8 cellular contexts compared by ENCODE assay signal in genomic region chr9:504921-505821, GRCh38. TPM values are rescaled to one million over a fixed set of nuclear protein-coding genes. Genes with fewer than 3 reads are reported as not detected.
DNase-seq lines count a peak whose midpoint lies in the region; ATAC-seq and TF ChIP-seq lines count a peak whose summit lies in the region.

No MANE protein-coding gene starts in this region.

- H3K4me1 ChIP-seq in SJSA1 (replicated peaks), result peaks cover 5% of the 10 kb centered on the region; the same call in 1 of the 2 replicates
- H3K4me1 ChIP-seq in ectodermal cell (ENCODE audit: control insufficient read depth, insufficient read depth, low read length), result peaks cover 3% of the 10 kb centered on the region
- H3K4me1 ChIP-seq in lung (ENCODE audit: control insufficient read depth in 2 of 2, insufficient read depth in 2 of 2, low read length in 2 of 2), result peaks cover 0 to 3% of the 10 kb centered on the region in 2 donors
- H3K4me1 ChIP-seq in stomach, result peaks cover 11 to 32% (median 28%) of the 10 kb centered on the region in 4 donors

- TF ChIP-seq EP300 in stomach (IDR thresholded peaks at IDR 0.05), result no peak

- no peak for TF ChIP-seq CTCF in lung (IDR thresholded peaks at IDR 0.05; ENCODE audit: control extremely low read depth, extremely low read depth)
- no peak for TF ChIP-seq CTCF in stomach (IDR thresholded peaks at IDR 0.05)

- peak overlapping the region; percentile 47 for H3K4me3 ChIP-seq in SJSA1
- H3K4me3 ChIP-seq in ectodermal cell (ENCODE audit: insufficient read depth, low read depth, low read length), result peak overlapping the region; percentile 55
- H3K4me3 ChIP-seq in lung, result peak overlapping the region; percentile 76
- H3K4me3 ChIP-seq in stomach, result peak overlapping the region; percentile 70 to 86 (median 78)

- H3K9me3 ChIP-seq in SJSA1 (replicated peaks) (no peaks in the 10 kb centered on the region), ectodermal cell (ENCODE audit: control insufficient read depth, low read length) (no peaks in the 10 kb centered on the region), lung (ENCODE audit: control insufficient read depth in 2 of 2, insufficient read depth in 1 of 2, low read length in 1 of 2) (no peaks in the 10 kb centered on the region), stomach (no peaks in the 10 kb centered on the region)

- H3K36me3 ChIP-seq in SJSA1 (no peaks in the 10 kb centered on the region), ectodermal cell (ENCODE audit: control insufficient read depth, insufficient read depth, low read length) (no peaks in the 10 kb centered on the region), lung (ENCODE audit: control insufficient read depth in 2 of 2, insufficient read depth in 2 of 2, low read length in 2 of 2) (no peaks in the 10 kb centered on the region), stomach (no peaks in the 10 kb centered on the region)

- no peak for TF ChIP-seq POLR2A in stomach (IDR thresholded peaks at IDR 0.05)

- intact Hi-C loops in stomach (cut with DNase I; ENCODE audit: low total_unique reads), result no loop called here

- H3K27ac ChIP-seq in SJSA1, result no peak overlapping the region
- no peak overlapping the region for H3K27ac ChIP-seq in ectodermal cell (ENCODE audit: insufficient read depth, low read depth, low read length, poor library complexity, severe bottlenecking)
- peak overlapping the region; percentile 92 to 96 for H3K27ac ChIP-seq in lung (ENCODE audit: low read depth in 1 of 2, low read length in 1 of 2)
- H3K27ac ChIP-seq in stomach, result peak overlapping the region; percentile 79 to 96 (median 86)

- peak; percentile 25 for ATAC-seq in HG02798 (IDR thresholded peaks at IDR 0.05; ENCODE audit: poor library complexity, unreplicated experiment)
- peak; percentile 10 for ATAC-seq in lung (ENCODE audit: insufficient read depth, low FRiP score)

- DNase-seq in DMS 273 (lab: John Stamatoyannopoulos, UW; ENCODE audit: unreplicated experiment), result peak; percentile 68
- DNase-seq in DMS 273 treated with DMSO at 0.1 percent for 48 hours (lab: John Stamatoyannopoulos, UW), result no peak
- no peak for DNase-seq in SJSA1 (ENCODE audit: low read depth in 1 of 2, low spot score in 2 of 2)
- no peak for DNase-seq in lung (ENCODE audit: low spot score)
- DNase-seq in stomach, result peak; percentile 27
- no peak for DNase-seq in T-helper 9 cell

- peaks cover 8% of the 10 kb centered on the region; the same call in 1 of the 2 replicates for H3K27me3 ChIP-seq in SJSA1 (replicated peaks)
- peaks cover 41% of the 10 kb centered on the region for H3K27me3 ChIP-seq in ectodermal cell (ENCODE audit: control insufficient read depth, insufficient read depth, low read length, poor library complexity, severe bottlenecking)
- H3K27me3 ChIP-seq in lung (ENCODE audit: control insufficient read depth, insufficient read depth), result no peaks in the 10 kb centered on the region
- H3K27me3 ChIP-seq in stomach, result peaks cover 0 to 15% (median 0%) of the 10 kb centered on the region in 3 donors

- 1% methylated on average over 93 to 94 of the region's 94 CpGs for WGBS in ectodermal cell, 2 experiments
- WGBS in lung, 2 donors, result 1 to 2% methylated on average over 84 to 94 of the region's 94 CpGs
- 2 to 4% (median 3%) methylated on average over 37 to 94 of the region's 94 CpGs for WGBS in stomach, 5 donors

RNA-seq across cellular contexts. Expression of gene KANK1, which starts 0.7 kb away (rescaled TPM):
- 12.2 and 19.1 TPM in 2 replicates for total RNA-seq in SJSA1 (2014; rRNA removed; shearing (Covaris generic))
- polyA plus RNA-seq in ectodermal cell (2013, experiment 1 of 4), result 18.6 TPM
- 19.3 TPM for polyA plus RNA-seq in ectodermal cell (2013, experiment 2 of 4)
- 15.8 TPM for polyA plus RNA-seq in ectodermal cell (2013, experiment 3 of 4)
- 15.0 TPM for polyA plus RNA-seq in ectodermal cell (2013, experiment 4 of 4)
- 10 to 100 TPM; 30.2 to 30.3 TPM for total RNA-seq in lung
- 10 to 100 TPM; 15.8 to 23.7 TPM for polyA plus RNA-seq in lung
- total RNA-seq in stomach, result 10 to 100 TPM; 17.1 to 44.1 (median 32.1) TPM
- polyA plus RNA-seq in stomach, result 10 to 100 TPM; 12.4 to 21.5 (median 14.1) TPM

Comparison
In these comparisons a context has a peak if more than half of its experiments do, and no peak if none do; other contexts are left out.
1. DNase-seq: peak in DMS 273 (single experiment) and stomach (single experiment); none in DMS 273 treated with DMSO at 0.1 percent for 48 hours (single experiment), SJSA1 (0 of 2), lung (single experiment) and T-helper 9 cell (single experiment).
2. H3K27ac ChIP-seq: peak in lung (2 of 2) and stomach (5 of 5); none in SJSA1 (single experiment) and ectodermal cell (single experiment).
3. Peak in every context shown above with its lines, with median percentiles within 50 percentile points of each other: H3K4me3 ChIP-seq.